ENCODE assay signal across 1 cellular context in genomic region chr7:101232141-101232821, GRCh38.
TF ChIP-seq lines count a peak whose summit lies in the region.

No MANE protein-coding gene starts in this region.

TF ChIP-seq in H1, 55 proteins besides CTCF, POLR2A, EP300 and RAD21:
- peak in 1 of 2 experiments; percentile 37; a peak in 1 of 4 replicates for TF ChIP-seq SIN3A (conservative IDR thresholded peaks at IDR 0.05 in 1 of 2, IDR thresholded peaks at IDR 0.05 in 1 of 2; ENCODE audit: low read depth in 1 of 2, low read length in 2 of 2)
- 0 out of 2 replicates have a peak, but pooled peaks have one; percentile 12 for TF ChIP-seq POLR2AphosphoS5 (IDR thresholded peaks at IDR 0.05; ENCODE audit: low read depth, low read length)
- 0 out of 2 replicates have a peak, but pooled peaks have one; percentile 51 for TF ChIP-seq CREB1 (IDR thresholded peaks at IDR 0.05)
- TF ChIP-seq PHF8 (conservative IDR thresholded peaks at IDR 0.05; ENCODE audit: low read depth, low read length) = peak; percentile 62
- peak; percentile 18; the same call in 1 of the 2 replicates for TF ChIP-seq E2F6 (IDR thresholded peaks at IDR 0.05)
- peak; percentile 43; the same call in 1 of the 2 replicates for TF ChIP-seq EGR1 (IDR thresholded peaks at IDR 0.05; ENCODE audit: borderline replicate concordance, low read depth, low read length)
- no peak for TF ChIP-seq BRCA1 (IDR thresholded peaks at IDR 0.05; ENCODE audit: low read depth, low read length)
- no peak for TF ChIP-seq JUN (IDR thresholded peaks at IDR 0.05; ENCODE audit: low read depth, low read length)
- no peak for TF ChIP-seq TCF12 (IDR thresholded peaks at IDR 0.05; ENCODE audit: low read depth, low read length)
- no peak for TF ChIP-seq BCL11A (IDR thresholded peaks at IDR 0.05; ENCODE audit: low read depth in 2 of 2, low read length in 2 of 2)
- no peak for TF ChIP-seq HDAC2 (IDR thresholded peaks at IDR 0.05; ENCODE audit: borderline replicate concordance in 1 of 2, low read depth in 2 of 2, low read length in 2 of 2)
- peak; percentile 71 for TF ChIP-seq KDM4A (IDR thresholded peaks at IDR 0.05; ENCODE audit: low read depth, low read length, severe bottlenecking)
- no peak for TF ChIP-seq SP4 (IDR thresholded peaks at IDR 0.05; ENCODE audit: low read length)
- TF ChIP-seq TBP (IDR thresholded peaks at IDR 0.05; ENCODE audit: low read depth, low read length) = peak; percentile 12; the same call in 1 of the 2 replicates
- TF ChIP-seq NRF1 (IDR thresholded peaks at IDR 0.05; ENCODE audit: low read depth, low read length) = 0 out of 2 replicates have a peak, but pooled peaks have one; percentile 15
- TF ChIP-seq ASH2L (IDR thresholded peaks at IDR 0.05; ENCODE audit: low read length) = peak; percentile 60
- 0 out of 2 replicates have a peak, but pooled peaks have one; percentile 22 for TF ChIP-seq YY1 (IDR thresholded peaks at IDR 0.05; ENCODE audit: low read depth, low read length)
- TF ChIP-seq TAF1 (IDR thresholded peaks at IDR 0.05; ENCODE audit: low read depth, low read length) = 0 out of 2 replicates have a peak, but pooled peaks have one; percentile 5
- TF ChIP-seq KDM1A (IDR thresholded peaks at IDR 0.05; ENCODE audit: borderline replicate concordance, low read length) = no peak
- no peak for TF ChIP-seq SIX5 (IDR thresholded peaks at IDR 0.05; ENCODE audit: low read depth, low read length)
TF ChIP-seq in H1: peak in this region for 12.
